ENCODE assay signal across 14 cellular contexts in the genomic region with DNA sequence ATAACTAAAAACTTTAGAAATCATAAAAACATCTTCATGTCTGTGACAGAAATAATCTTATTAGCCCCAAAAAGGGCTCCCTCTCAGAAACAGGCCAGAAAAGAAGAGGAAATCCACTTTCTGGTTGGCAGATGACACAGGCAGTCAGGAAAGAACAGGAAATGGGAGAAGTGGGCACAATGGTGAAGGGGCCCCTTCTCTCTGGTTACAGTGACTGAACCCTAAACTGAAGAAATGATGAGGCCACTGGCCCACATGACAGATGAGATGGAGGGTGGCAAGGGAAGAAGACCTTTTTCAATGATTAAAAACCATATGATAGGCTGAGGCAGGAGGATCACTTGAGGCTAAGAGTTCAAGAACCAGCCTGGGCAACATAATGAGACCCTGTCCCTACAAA.
"Had no signal": no experiment of that assay in that cellular context is flagged by ENCODE, and none has a peak within 500 bp of the region (broad histone marks: within the 10 kb centered on the region; RNA-seq: fewer than 3 reads in every experiment).

No MANE protein-coding gene starts in this region.

- ATAC-seq: activated CD8-positive, alpha-beta memory T cell treated with anti-CD3 and anti-CD28 coated beads, Interleukin-2, amount 10 ng/mL, durations not matched to agents 7 days and 5 days; body of pancreas; gastroesophageal sphincter had no signal

- H3K4me3 Mint-ChIP-seq: activated CD4-positive, alpha-beta T cell treated with anti-CD3 and anti-CD28 coated beads, Interleukin-2, amount 10 ng/mL, durations not matched to agents 7 days and 5 days; activated CD8-positive, alpha-beta memory T cell treated with anti-CD3 and anti-CD28 coated beads, Interleukin-2, amount 10 ng/mL, durations not matched to agents 7 days and 5 days; activated naive CD4-positive, alpha-beta T cell treated with anti-CD3 and anti-CD28 coated beads, Interleukin-2, amount 10 ng/mL, durations not matched to agents 7 days and 5 days; nephron progenitor cell had no signal

- H3K27me3 Mint-ChIP-seq: activated CD4-positive, alpha-beta T cell treated with anti-CD3 and anti-CD28 coated beads, Interleukin-2, amount 10 ng/mL, durations not matched to agents 7 days and 5 days; activated CD8-positive, alpha-beta memory T cell treated with anti-CD3 and anti-CD28 coated beads, Interleukin-2, amount 10 ng/mL, durations not matched to agents 7 days and 5 days; activated naive CD4-positive, alpha-beta T cell treated with anti-CD3 and anti-CD28 coated beads, Interleukin-2, amount 10 ng/mL, durations not matched to agents 7 days and 5 days had no signal

- H3K27ac Mint-ChIP-seq: activated CD4-positive, alpha-beta T cell treated with anti-CD3 and anti-CD28 coated beads, Interleukin-2, amount 10 ng/mL, durations not matched to agents 7 days and 5 days; activated CD8-positive, alpha-beta memory T cell treated with anti-CD3 and anti-CD28 coated beads, Interleukin-2, amount 10 ng/mL, durations not matched to agents 7 days and 5 days; activated naive CD4-positive, alpha-beta T cell treated with anti-CD3 and anti-CD28 coated beads, Interleukin-2, amount 10 ng/mL, durations not matched to agents 7 days and 5 days; nephron progenitor cell had no signal

- H3K4me1 Mint-ChIP-seq: nephron progenitor cell had no signal

- H3K36me3 Mint-ChIP-seq: activated CD8-positive, alpha-beta memory T cell treated with anti-CD3 and anti-CD28 coated beads, Interleukin-2, amount 10 ng/mL, durations not matched to agents 7 days and 5 days; activated naive CD4-positive, alpha-beta T cell treated with anti-CD3 and anti-CD28 coated beads, Interleukin-2, amount 10 ng/mL, durations not matched to agents 7 days and 5 days had no signal

- H3K9me3 Mint-ChIP-seq: activated CD4-positive, alpha-beta T cell treated with anti-CD3 and anti-CD28 coated beads, Interleukin-2, amount 10 ng/mL, durations not matched to agents 7 days and 5 days; activated naive CD4-positive, alpha-beta T cell treated with anti-CD3 and anti-CD28 coated beads, Interleukin-2, amount 10 ng/mL, durations not matched to agents 7 days and 5 days; nephron progenitor cell had no signal

- DNase-seq: activated CD4-positive, alpha-beta T cell treated with anti-CD3 and anti-CD28 coated beads, Interleukin-2, amount 10 ng/mL, durations not matched to agents 7 days and 5 days; activated CD8-positive, alpha-beta memory T cell treated with anti-CD3 and anti-CD28 coated beads, Interleukin-2, amount 10 ng/mL, durations not matched to agents 7 days and 5 days; activated naive CD4-positive, alpha-beta T cell treated with anti-CD3 and anti-CD28 coated beads, Interleukin-2, amount 10 ng/mL, durations not matched to agents 7 days and 5 days; body of pancreas; cerebellar nuclear complex; dermis blood vessel endothelial cell; left ventricle myocardium inferior; mesendoderm; nephron progenitor cell; sigmoid colon; stimulated activated CD4-positive, alpha-beta T cell treated with anti-CD3 and anti-CD28 coated beads, Interleukin-2, amount 100 ng/mL, for 24 hours; stomach; T-helper 1 cell had no signal
